In the genomic region with DNA sequence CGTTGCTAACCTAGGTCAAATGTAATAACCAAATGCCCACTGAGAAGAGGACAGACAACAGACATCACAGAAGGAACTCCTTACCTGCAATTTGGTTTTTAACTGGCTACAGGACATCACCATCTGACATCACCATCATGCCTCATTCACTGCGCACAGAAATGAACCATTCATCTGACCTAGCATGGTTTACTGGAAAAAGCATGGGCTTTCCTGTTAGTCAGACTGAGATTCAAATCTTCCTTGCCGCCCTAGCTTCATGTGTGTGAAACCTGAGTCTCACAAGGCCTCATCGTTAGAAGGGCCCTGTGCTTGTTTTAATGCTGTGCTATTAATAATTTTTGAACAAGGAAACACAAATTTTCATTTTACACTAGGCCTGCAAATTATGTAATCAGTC, we compare ENCODE assay signal across 9 cellular contexts. TPM values are rescaled to one million over a fixed set of nuclear protein-coding genes. Genes with fewer than 3 reads are reported as not detected.
DNase-seq lines count a peak whose midpoint lies in the region; ATAC-seq and TF ChIP-seq lines count a peak whose summit lies in the region.
"Had no signal": no experiment of that assay in that cellular context is flagged by ENCODE, and none has a peak within 500 bp of the region (broad histone marks: within the 10 kb centered on the region; RNA-seq: fewer than 3 reads in every experiment).

No MANE protein-coding gene starts in this region.

- ATAC-seq in WTC11 (no peak), GM19351 (IDR thresholded peaks at IDR 0.05; ENCODE audit: unreplicated experiment) (no peak), GM21526 (IDR thresholded peaks at IDR 0.05; ENCODE audit: low FRiP score, unreplicated experiment) (no peak)

- TF ChIP-seq CTCF in GM20000 (IDR thresholded peaks at IDR 0.05; ENCODE audit: extremely low read depth, missing control alignments) (no peak), WTC11 (IDR thresholded peaks at IDR 0.05) (no peak), esophagus muscularis mucosa (IDR thresholded peaks at IDR 0.05) (no peak), WERI-Rb-1 (IDR thresholded peaks at IDR 0.05; ENCODE audit: low read depth, low read length) (no peak)

- DNase-seq in GM20000 (ENCODE audit: low spot score) (peak; percentile 29), WTC11 (ENCODE audit: low spot score) (no peak), esophagus muscularis mucosa (ENCODE audit: extremely low spot score) (no peak), D341Med (ENCODE audit: low spot score) (no peak), WERI-Rb-1 (no peak)
- peak; percentile 57 for DNase-seq in stimulated activated CD4-positive, alpha-beta T cell treated with anti-CD3 and anti-CD28 coated beads, Interleukin-4, amount 100 ng/mL, for 24 hours

- 87% methylated on average over 4 of the region's 4 CpGs for WGBS in esophagus muscularis mucosa

- no peaks in the 10 kb centered on the region for H3K9me3 Mint-ChIP-seq in WTC11

- H3K36me3 Mint-ChIP-seq in WTC11: peaks cover 5% of the 10 kb centered on the region; the same call in 1 of the 2 replicates

- H3K27me3 ChIP-seq in esophagus muscularis mucosa: no peaks in the 10 kb centered on the region
- H3K27me3 ChIP-seq in WERI-Rb-1 (ENCODE audit: insufficient read depth, low read depth, severe bottlenecking): no peaks in the 10 kb centered on the region
- H3K27me3 ChIP-seq: SJCRH30 had no signal

- TF ChIP-seq POLR2A in esophagus muscularis mucosa (IDR thresholded peaks at IDR 0.05; ENCODE audit: low read depth): no peak

- peaks cover 2% of the 10 kb centered on the region; the same call in 1 of the 2 replicates for H3K27me3 Mint-ChIP-seq in WTC11 (ENCODE audit: low read depth)

- H3K4me3 ChIP-seq in esophagus muscularis mucosa (no peak overlapping the region), WERI-Rb-1 (ENCODE audit: low read depth, low read length) (no peak overlapping the region)

- H3K9me3 ChIP-seq in esophagus muscularis mucosa (no peaks in the 10 kb centered on the region), WERI-Rb-1 (ENCODE audit: severe bottlenecking) (no peaks in the 10 kb centered on the region)
- H3K9me3 ChIP-seq: SJCRH30 had no signal

- H3K4me3 Mint-ChIP-seq in WTC11: peak overlapping the region; percentile 95

- POLR2A ChIA-PET in WTC11 (lab: Charles Lee): no interaction called here

- intact Hi-C loops in esophagus muscularis mucosa (cut with DNase I): no loop called here

- peak overlapping the region; percentile 87 to 93 (median 90) for H3K27ac ChIP-seq in esophagus muscularis mucosa (replicated peaks in 1 of 4)
- no peak overlapping the region for H3K27ac ChIP-seq in WERI-Rb-1

- peaks cover 21% of the 10 kb centered on the region for H3K4me1 Mint-ChIP-seq in WTC11

- H3K27ac Mint-ChIP-seq in WTC11: peak overlapping the region; percentile 90; the same call in 1 of the 2 replicates

- TF ChIP-seq EP300 in esophagus muscularis mucosa (IDR thresholded peaks at IDR 0.05): no peak

- CTCF ChIA-PET in WTC11 (lab: Charles Lee): interaction anchor here (0.5 kb wide), 1 partner anchor 26 kb away, joined by 3 read pairs; no protein-coding TSS in a partner anchor

- H3K36me3 ChIP-seq in esophagus muscularis mucosa: no peaks in the 10 kb centered on the region
- no peaks in the 10 kb centered on the region for H3K36me3 ChIP-seq in WERI-Rb-1
- H3K36me3 ChIP-seq: SJCRH30 had no signal

- peaks cover 15 to 42% (median 38%) of the 10 kb centered on the region in 4 donors for H3K4me1 ChIP-seq in esophagus muscularis mucosa
- H3K4me1 ChIP-seq: SJCRH30 had no signal

TF ChIP-seq in WTC11, 78 proteins besides CTCF, POLR2A, EP300 and RAD21:
- no peak for TF ChIP-seq RORB (CRISPR knock-in tag; IDR thresholded peaks at IDR 0.05)
- no peak for TF ChIP-seq PRDM15 (CRISPR knock-in tag; IDR thresholded peaks at IDR 0.05)
- no peak for TF ChIP-seq AFF4 (CRISPR knock-in tag; IDR thresholded peaks at IDR 0.05; ENCODE audit: borderline replicate concordance)
- no peak for TF ChIP-seq ZNF532 (CRISPR knock-in tag; IDR thresholded peaks at IDR 0.05; ENCODE audit: borderline replicate concordance)

RNA-seq across cellular contexts. Expression of gene HIBCH, which starts 1.1 kb away (rescaled TPM):
- total RNA-seq in WTC11 (2021) (26.5 to 32.2 TPM (median 29.6 TPM) in 3 replicates), esophagus muscularis mucosa (10 to 100 TPM; 12.3 to 20.2 (median 15.5) TPM)

RNA-seq across cellular contexts. Expression of gene INPP1, which starts 22.7 kb away (rescaled TPM):
- total RNA-seq in WTC11 (2021): 2.3 to 3.4 TPM (median 2.3 TPM) in 3 replicates
- total RNA-seq in esophagus muscularis mucosa: 10 to 100 TPM; 17.1 to 23.6 (median 21.0) TPM

Comparison
In these comparisons a context has a peak if more than half of its experiments do, and no peak if none do; other contexts are left out.
1. DNase-seq: peak in GM20000 (single experiment) and stimulated activated CD4-positive, alpha-beta T cell treated with anti-CD3 and anti-CD28 coated beads, Interleukin-4, amount 100 ng/mL, for 24 hours (single experiment); none in WTC11 (single experiment), esophagus muscularis mucosa (single experiment), D341Med (single experiment) and WERI-Rb-1 (single experiment).